In the genomic region with DNA sequence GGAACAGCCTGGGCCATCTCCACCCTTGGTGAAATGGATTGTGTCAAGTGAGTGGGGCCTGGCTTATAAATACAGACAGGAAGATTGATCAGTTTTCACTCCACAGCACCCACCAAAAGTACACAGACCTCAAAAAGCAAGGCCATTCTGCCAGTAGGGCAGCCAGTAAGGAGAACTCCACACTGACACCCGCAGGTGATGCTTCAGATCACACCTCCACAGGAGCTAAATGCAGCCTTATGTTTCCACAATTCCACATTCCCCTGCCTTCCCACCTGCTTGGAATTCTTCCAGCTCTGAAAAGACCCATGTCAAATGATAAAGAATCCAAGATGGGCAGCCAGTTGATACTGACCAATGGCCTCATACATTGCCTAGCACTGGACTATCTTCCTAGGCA, we compare ENCODE assay signal across 8 cellular contexts.
A peak's percentile ranks its signal among the peaks of the same experiment; 100 is the strongest.
DNase-seq lines count a peak whose midpoint lies in the region; ATAC-seq, FAIRE-seq and TF ChIP-seq lines count a peak whose summit lies in the region.

No MANE protein-coding gene starts in this region.

- H3K9me2 ChIP-seq in PC-3 (replicated peaks; ENCODE audit: low read length): no peaks in the 10 kb centered on the region

- no peak overlapping the region for H3K9ac ChIP-seq in PC-3 (ENCODE audit: low read length)

- TF ChIP-seq CTCF in GM12875 (IDR thresholded peaks at IDR 0.05; ENCODE audit: borderline replicate concordance, insufficient read depth, low read depth, low read length) (peak; percentile 54), PC-3 (conservative IDR thresholded peaks at IDR 0.05; ENCODE audit: low read depth, low read length) (peak; percentile 45), fibroblast of villous mesenchyme (IDR thresholded peaks at IDR 0.05; ENCODE audit: insufficient read depth, low read depth, low read length) (peak; percentile 51)

- H3F3A ChIP-seq in PC-3 (ENCODE audit: low read length, unreplicated experiment): no peaks in the 10 kb centered on the region

- POLR2A ChIA-PET in PC-3 (lab: Charles Lee; ENCODE audit: unreplicated experiment): no interaction called here

- no peaks in the 10 kb centered on the region for H3K36me3 ChIP-seq in PC-3 (ENCODE audit: low read depth, low read length)

- H3K27ac ChIP-seq in PC-3 (ENCODE audit: low read length): no peak overlapping the region

- H3K79me2 ChIP-seq in PC-3 (ENCODE audit: low read length): no peaks in the 10 kb centered on the region

- H3K27me3 ChIP-seq in PC-3 (ENCODE audit: low read length): no peaks in the 10 kb centered on the region

- ATAC-seq in PC-3 (no peak), GM21515 (IDR thresholded peaks at IDR 0.05; ENCODE audit: unreplicated experiment) (no peak), HG02759 (IDR thresholded peaks at IDR 0.05; ENCODE audit: unreplicated experiment) (no peak)

- no peak overlapping the region for H2AFZ ChIP-seq in PC-3 (ENCODE audit: low read length)

- no peaks in the 10 kb centered on the region for H3K9me3 ChIP-seq in PC-3 (ENCODE audit: low read length)

- peak; percentile 45 for DNase-seq in AG20443 (ENCODE audit: low spot score)
- DNase-seq in PC-3: peak; percentile 30
- DNase-seq in fibroblast of villous mesenchyme (ENCODE audit: low read depth): no peak
- DNase-seq in H54 (ENCODE audit: insufficient read length, low spot score): no peak
- DNase-seq in hypothalamus (lab: John Stamatoyannopoulos, UW): no peak

- H3K4me2 ChIP-seq in PC-3 (ENCODE audit: low read length): no peak overlapping the region

- no peaks in the 10 kb centered on the region for H3K4me1 ChIP-seq in PC-3 (ENCODE audit: insufficient read depth, low read length)

- no peaks in the 10 kb centered on the region for H4K20me1 ChIP-seq in PC-3 (ENCODE audit: low read length)

- TF ChIP-seq POLR2A in H54 (IDR thresholded peaks at IDR 0.05; ENCODE audit: low read depth, low read length): no peak

- intact Hi-C loops in PC-3 (cut with micrococcal nuclease): no loop called here

- no peak for FAIRE-seq in H54 (lab: Jason Lieb, UNC)

- CTCF ChIA-PET in PC-3 (lab: Charles Lee): interaction anchor here (0.5 kb wide), 1 partner anchor 223 kb away, joined by 4 read pairs; no protein-coding TSS in a partner anchor

- no peak overlapping the region for H3K4me3 ChIP-seq in GM12875 (ENCODE audit: low read depth, low read length)
- H3K4me3 ChIP-seq in PC-3 (ENCODE audit: low read length): no peak overlapping the region
- H3K4me3 ChIP-seq in fibroblast of villous mesenchyme (ENCODE audit: low read depth, low read length): no peak overlapping the region

- no TSS peak for BruUV-seq in PC-3 (replicated peaks; lab: Mats Ljungman, UMichigan)

Comparison
In these comparisons a context has a peak if more than half of its experiments do, and no peak if none do; other contexts are left out.
1. DNase-seq: peak in AG20443 (single experiment) and PC-3 (single experiment); none in fibroblast of villous mesenchyme (single experiment), H54 (single experiment) and hypothalamus (0 of 51).
2. Peak in every context shown above with its lines, with median percentiles within 50 percentile points of each other: CTCF ChIP-seq.